Comparison of ENCODE assay signal across 17 cellular contexts in the genomic region with DNA sequence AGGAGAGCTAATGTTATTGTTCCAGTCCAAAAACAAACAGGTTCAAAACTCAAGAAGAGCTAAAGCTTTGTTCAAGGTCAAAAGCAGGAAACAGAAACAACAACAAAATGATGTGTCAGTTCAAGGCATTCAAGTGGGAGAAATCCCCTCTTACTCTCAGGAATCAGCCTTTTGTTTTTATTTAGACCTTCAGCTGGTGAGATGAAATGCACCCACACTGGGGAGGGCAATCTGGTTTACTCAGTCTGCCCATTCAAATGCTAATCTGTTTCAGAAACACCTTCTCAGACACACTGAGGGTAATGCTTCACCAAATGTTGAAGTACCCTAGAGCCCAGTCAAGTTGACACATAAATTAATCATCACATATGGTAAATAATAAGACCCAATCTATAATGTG.
DNase-seq lines count a peak whose midpoint lies in the region; ATAC-seq lines count a peak whose summit lies in the region.
"Had no signal": no experiment of that assay in that cellular context is flagged by ENCODE, and none has a peak within 500 bp of the region (broad histone marks: within the 10 kb centered on the region; RNA-seq: fewer than 3 reads in every experiment).

No MANE protein-coding gene starts in this region.

- peak; percentile 39 for DNase-seq in NCI-H2107 treated with DMSO at 0.1 percent for 48 hours (lab: John Stamatoyannopoulos, UW; ENCODE audit: unreplicated experiment)
- DNase-seq in NCI-H2107 (lab: John Stamatoyannopoulos, UW): no peak
- peak; percentile 76 for DNase-seq in NCI-H524 treated with DMSO at 0.1 percent for 48 hours (lab: John Stamatoyannopoulos, UW)
- DNase-seq in iPS-NIHi11 (ENCODE audit: low spot score): peak; percentile 9
- no peak for DNase-seq in stimulated activated CD4-positive, alpha-beta T cell treated with anti-CD3 and anti-CD28 coated beads, Interleukin-4, amount 100 ng/mL, for 1 hour
- no peak for DNase-seq in stimulated activated naive CD8-positive, alpha-beta T cell treated with anti-CD3 and anti-CD28 coated beads, Interleukin-15, amount 100 ng/mL, for 72 hours
- DNase-seq: HCEC 1CT; IMR-90; Kasumi-1; NCI-H526 treated with DMSO at 0.1 percent for 48 hours; NK-92 treated with Interleukin-12 subunit alpha and Interleukin-12 subunit beta, amount 100 ng/mL, for 24 hours; SJCRH30 had no signal

- H3K27me3 ChIP-seq in HUES48 (ENCODE audit: control insufficient read depth, insufficient read depth, low read length): no peaks in the 10 kb centered on the region
- H3K27me3 ChIP-seq: SJCRH30 had no signal

- no peak overlapping the region for H3K27ac Mint-ChIP-seq in stimulated activated naive CD8-positive, alpha-beta T cell treated with anti-CD3 and anti-CD28 coated beads, Interleukin-15, amount 100 ng/mL, for 72 hours
- H3K27ac Mint-ChIP-seq: CD14-positive monocyte had no signal

- H3K36me3 ChIP-seq in HUES48 (ENCODE audit: control insufficient read depth, insufficient read depth, low read length): no peaks in the 10 kb centered on the region
- H3K36me3 ChIP-seq: SJCRH30 had no signal

- no peaks in the 10 kb centered on the region for H3K9me3 ChIP-seq in HUES48 (ENCODE audit: control insufficient read depth, insufficient read depth, low read length)
- H3K9me3 ChIP-seq: A549, SJCRH30 had no signal

- H3K27ac ChIP-seq in HUES48 (ENCODE audit: low read depth, low read length): peak overlapping the region; percentile 84
- H3K27ac ChIP-seq: A549, RWPE1, SJCRH30 had no signal

- H3K4me1 ChIP-seq in HUES48 (ENCODE audit: control insufficient read depth, insufficient read depth, low read length): peaks cover 31% of the 10 kb centered on the region
- H3K4me1 ChIP-seq: A549, SJCRH30 had no signal

- no peaks in the 10 kb centered on the region for H3K27me3 Mint-ChIP-seq in stimulated activated naive CD8-positive, alpha-beta T cell treated with anti-CD3 and anti-CD28 coated beads, Interleukin-15, amount 100 ng/mL, for 72 hours

- ATAC-seq in HG02981 (IDR thresholded peaks at IDR 0.05; ENCODE audit: unreplicated experiment): no peak
- ATAC-seq in stimulated activated naive CD8-positive, alpha-beta T cell treated with anti-CD3 and anti-CD28 coated beads, Interleukin-15, amount 100 ng/mL, for 72 hours: no peak
- ATAC-seq: A549 had no signal

- no peak overlapping the region for H3K9ac ChIP-seq in HUES48 (ENCODE audit: low read depth, low read length)

- no peaks in the 10 kb centered on the region for H3K9me3 Mint-ChIP-seq in stimulated activated naive CD8-positive, alpha-beta T cell treated with anti-CD3 and anti-CD28 coated beads, Interleukin-15, amount 100 ng/mL, for 72 hours

- H3K4me3 Mint-ChIP-seq in stimulated activated naive CD8-positive, alpha-beta T cell treated with anti-CD3 and anti-CD28 coated beads, Interleukin-15, amount 100 ng/mL, for 72 hours: no peak overlapping the region
- H3K4me3 Mint-ChIP-seq: CD14-positive monocyte had no signal

- H3K4me3 ChIP-seq in HUES48 (ENCODE audit: low read depth, low read length): no peak overlapping the region
- H3K4me3 ChIP-seq: A549, SJCRH30 had no signal

- H3K4me1 Mint-ChIP-seq in stimulated activated naive CD8-positive, alpha-beta T cell treated with anti-CD3 and anti-CD28 coated beads, Interleukin-15, amount 100 ng/mL, for 72 hours: no peaks in the 10 kb centered on the region
- H3K4me1 Mint-ChIP-seq: CD14-positive monocyte had no signal

Comparison
In these comparisons a context has a peak if more than half of its experiments do, and no peak if none do; other contexts are left out.
1. DNase-seq: peak in NCI-H2107 treated with DMSO at 0.1 percent for 48 hours (single experiment), NCI-H524 treated with DMSO at 0.1 percent for 48 hours (single experiment) and iPS-NIHi11 (single experiment); none in NCI-H2107 (single experiment), stimulated activated CD4-positive, alpha-beta T cell treated with anti-CD3 and anti-CD28 coated beads, Interleukin-4, amount 100 ng/mL, for 1 hour (single experiment) and stimulated activated naive CD8-positive, alpha-beta T cell treated with anti-CD3 and anti-CD28 coated beads, Interleukin-15, amount 100 ng/mL, for 72 hours (0 of 2).